ENCODE assay signal across 11 cellular contexts in the genomic region with DNA sequence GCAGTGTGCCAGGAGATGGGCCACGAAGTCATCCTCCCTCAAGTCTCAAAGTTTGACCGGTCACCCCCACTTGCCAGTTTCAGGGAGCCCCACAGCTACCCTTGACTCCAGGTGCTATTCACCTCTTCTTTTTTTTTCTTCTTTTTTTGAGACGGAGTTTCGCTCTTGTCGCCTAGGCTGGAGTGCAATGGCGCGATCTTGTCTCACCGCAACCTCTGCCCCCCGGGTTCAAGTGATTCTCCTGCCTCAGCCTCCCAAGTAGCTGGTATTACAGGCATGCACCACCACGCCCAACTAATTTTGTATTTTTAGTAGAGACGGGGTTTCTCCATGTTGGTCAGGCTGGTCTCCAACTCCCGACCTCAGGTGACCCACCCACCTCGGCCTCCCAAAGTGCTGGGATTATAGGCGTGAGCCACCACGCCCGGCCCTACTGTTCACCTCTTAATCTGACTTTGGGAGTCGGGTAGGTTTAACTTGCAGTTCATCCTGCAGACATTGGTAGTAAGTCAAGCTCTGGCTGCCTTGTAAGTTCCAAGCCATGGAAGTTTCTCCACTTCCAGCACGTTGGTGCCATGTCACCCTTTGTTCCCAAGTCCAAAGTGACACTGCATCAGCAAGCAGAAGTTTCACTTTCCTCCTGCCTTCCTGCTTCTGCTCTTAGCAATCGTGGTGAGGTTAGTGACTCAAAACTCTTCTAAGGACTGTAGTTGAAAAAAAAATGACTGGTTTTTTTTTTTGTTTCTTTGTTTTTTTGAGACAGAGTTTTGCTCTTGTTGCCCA. TPM values are rescaled to one million over a fixed set of nuclear protein-coding genes. Genes with fewer than 3 reads are reported as not detected.
A peak's percentile ranks its signal among the peaks of the same experiment; 100 is the strongest.
DNase-seq lines count a peak whose midpoint lies in the region; ATAC-seq and TF ChIP-seq lines count a peak whose summit lies in the region.
"Not testable (repeated sequence)": the region's sequence is repeated elsewhere in the genome, so short reads cannot be mapped to it uniquely, and the experiment has no call there.
"Had no signal": no experiment of that assay in that cellular context is flagged by ENCODE, and none has a peak within 500 bp of the region (broad histone marks: within the 10 kb centered on the region; RNA-seq: fewer than 3 reads in every experiment).

No MANE protein-coding gene starts in this region.

- H3K27ac Mint-ChIP-seq in activated CD4-positive, alpha-beta T cell treated with anti-CD3 and anti-CD28 coated beads for 36 hours: peak overlapping the region; percentile 89
- H3K27ac Mint-ChIP-seq in activated naive CD4-positive, alpha-beta T cell treated with anti-CD3 and anti-CD28 coated beads, Interleukin-2, amount 50 U/mL, for 24 hours: peak overlapping the region; percentile 68

- TF ChIP-seq CTCF in GM13976 (IDR thresholded peaks at IDR 0.05; ENCODE audit: borderline replicate concordance, control extremely low read depth, extremely low read depth, insufficient read depth, missing control alignments); left lung (IDR thresholded peaks at IDR 0.05); spleen (IDR thresholded peaks at IDR 0.05 in 8 of 11, conservative IDR thresholded peaks at IDR 0.05 in 3 of 11): not testable (repeated sequence)

- H3K36me3 Mint-ChIP-seq in activated CD4-positive, alpha-beta T cell treated with anti-CD3 and anti-CD28 coated beads for 36 hours (ENCODE audit: low read depth): peaks cover 66% of the 10 kb centered on the region
- not testable (repeated sequence) for H3K36me3 Mint-ChIP-seq in activated naive CD4-positive, alpha-beta T cell treated with anti-CD3 and anti-CD28 coated beads, Interleukin-2, amount 50 U/mL, for 24 hours

- intact Hi-C loops in activated CD4-positive, alpha-beta T cell treated with anti-CD3 and anti-CD28 coated beads for 36 hours (cut with DNase I, micrococcal nuclease): loop anchor here (1.0 to 2.0 kb wide), 6 partner anchors 8 to 282 kb away; a partner anchor contains a TSS
- intact Hi-C loops in left lung (cut with DNase I): not testable (repeated sequence)
- intact Hi-C loops in spleen (cut with DNase I; ENCODE audit: low total_unique reads): loop anchor here (10.0 kb wide), 1 partner anchor 66 kb away; a partner anchor contains a TSS

- in situ Hi-C loops in GM13976 (cut with MboI; ENCODE audit: low sequenced_read_pairs, unreplicated experiment): not testable (repeated sequence)

- not testable (repeated sequence) for H3K27me3 ChIP-seq in left lung; spleen (replicated peaks in 1 of 7)

- H3K4me1 Mint-ChIP-seq in activated CD4-positive, alpha-beta T cell treated with anti-CD3 and anti-CD28 coated beads for 36 hours: peaks cover 55% of the 10 kb centered on the region
- H3K4me1 Mint-ChIP-seq in activated naive CD4-positive, alpha-beta T cell treated with anti-CD3 and anti-CD28 coated beads, Interleukin-2, amount 50 U/mL, for 24 hours: peaks cover 21% of the 10 kb centered on the region

- TF ChIP-seq POLR2A in spleen (IDR thresholded peaks at IDR 0.05): not testable (repeated sequence)

- not testable (repeated sequence) for H3K9me3 Mint-ChIP-seq in activated CD4-positive, alpha-beta T cell treated with anti-CD3 and anti-CD28 coated beads for 36 hours (ENCODE audit: low read depth); activated naive CD4-positive, alpha-beta T cell treated with anti-CD3 and anti-CD28 coated beads, Interleukin-2, amount 50 U/mL, for 24 hours

- H3K4me3 ChIP-seq in left lung: not testable (repeated sequence)
- peak overlapping the region in 2 of 8 donors; percentile 5 to 51 for H3K4me3 ChIP-seq in spleen

- peak; percentile 2 for ATAC-seq in HG02943 (IDR thresholded peaks at IDR 0.05; ENCODE audit: low read depth, unreplicated experiment)
- ATAC-seq in activated CD4-positive, alpha-beta T cell treated with anti-CD3 and anti-CD28 coated beads for 36 hours: peak; percentile 73
- ATAC-seq in left lung: peak; percentile 59

- H3K9me3 ChIP-seq in left lung, spleen: not testable (repeated sequence)

- peaks cover 0 to 85% of the 10 kb centered on the region in 2 donors for H3K36me3 ChIP-seq in left lung
- H3K36me3 ChIP-seq in spleen: peaks cover 6 to 100% (median 67%) of the 10 kb centered on the region in 6 donors

- POLR2A ChIA-PET in activated CD4-positive, alpha-beta T cell treated with anti-CD3 and anti-CD28 coated beads for 36 hours (lab: Charles Lee): interaction anchor here (0.9 to 2.2 kb wide), 2 partner anchors 9 to 22 kb away, joined by 3 to 6 read pairs; no protein-coding TSS in a partner anchor

- DNase-seq in GM13976 (ENCODE audit: low spot score) (peak; percentile 62), NOMO-1 treated with dmso at 0.1 percent for 144 hours (lab: John Stamatoyannopoulos, UW; ENCODE audit: unreplicated experiment) (peak; percentile 57), left lung (peak in 1 of 2 donors; percentile 25)
- peak; percentile 64 for DNase-seq in activated CD4-positive, alpha-beta T cell treated with anti-CD3 and anti-CD28 coated beads for 36 hours
- DNase-seq in spleen: not testable (repeated sequence)

- peak overlapping the region; percentile 15 for H3K4me3 Mint-ChIP-seq in activated CD4-positive, alpha-beta T cell treated with anti-CD3 and anti-CD28 coated beads for 36 hours
- H3K4me3 Mint-ChIP-seq in activated naive CD4-positive, alpha-beta T cell treated with anti-CD3 and anti-CD28 coated beads, Interleukin-2, amount 50 U/mL, for 24 hours: not testable (repeated sequence)

- not testable (repeated sequence) for H3K27me3 Mint-ChIP-seq in activated CD4-positive, alpha-beta T cell treated with anti-CD3 and anti-CD28 coated beads for 36 hours; activated naive CD4-positive, alpha-beta T cell treated with anti-CD3 and anti-CD28 coated beads, Interleukin-2, amount 50 U/mL, for 24 hours

- 59 to 72% (median 65%) methylated on average over 19 of the region's 19 CpGs for WGBS in spleen, 5 donors

- H3K4me1 ChIP-seq in left lung: peaks cover 4 to 59% of the 10 kb centered on the region in 2 donors
- H3K4me1 ChIP-seq in spleen: peaks cover 26 to 78% (median 67%) of the 10 kb centered on the region in 6 donors

- H3K27ac ChIP-seq in left lung: peak overlapping the region; percentile 13 to 70
- H3K27ac ChIP-seq in spleen: peak overlapping the region; percentile 53 to 94 (median 83)

- CTCF ChIA-PET in activated CD4-positive, alpha-beta T cell treated with anti-CD3 and anti-CD28 coated beads for 36 hours (lab: Charles Lee): interaction anchor here (0.7 to 2.1 kb wide), 3 partner anchors 33 to 1285 kb away, joined by 3 to 4 read pairs (median 3); no protein-coding TSS in a partner anchor

RNA-seq across cellular contexts. Expression of a gene that starts 7.6 kb away (rescaled TPM):
- total RNA-seq in activated CD4-positive, alpha-beta T cell treated with anti-CD3 and anti-CD28 coated beads for 36 hours: 100 to 1,000 TPM; 165 to 218 TPM
- 10 to 100 TPM; 70.7 to 88.8 TPM for total RNA-seq in left lung
- total RNA-seq in spleen: 100 to 1,000 TPM in 2 of 7 donors, 10 to 100 TPM in 5; 71.9 to 104 (median 89.8) TPM
- 10 to 100 TPM; 31.5 to 45.5 (median 34.0) TPM for polyA plus RNA-seq in spleen

RNA-seq across cellular contexts. Expression of a gene that starts 24.2 kb away (rescaled TPM):
- 10 to 100 TPM; 31.2 to 38.2 TPM for total RNA-seq in activated CD4-positive, alpha-beta T cell treated with anti-CD3 and anti-CD28 coated beads for 36 hours
- total RNA-seq in left lung (1 to 10 TPM; 7.1 to 8.5 TPM), spleen (10 to 100 TPM; 39.6 to 89.2 (median 51.4) TPM)
- 100 to 1,000 TPM in 1 of 3 donors, 10 to 100 TPM in 2; 66.1 to 119 (median 75.2) TPM for polyA plus RNA-seq in spleen
- total RNA-seq: glomerular endothelial cell, SJSA1 had no signal

RNA-seq across cellular contexts. Expression of a gene that starts 43.0 kb away (rescaled TPM):
- total RNA-seq in activated CD4-positive, alpha-beta T cell treated with anti-CD3 and anti-CD28 coated beads for 36 hours: 100 to 1,000 TPM; 362 to 416 TPM
- total RNA-seq in left lung (100 to 1,000 TPM; 437 to 536 TPM), spleen (100 to 1,000 TPM; 352 to 760 (median 443) TPM)
- polyA plus RNA-seq in spleen: 100 to 1,000 TPM; 181 to 403 (median 238) TPM

RNA-seq across cellular contexts. Expression of a gene that starts 54.1 kb away (rescaled TPM):
- not detected for total RNA-seq in activated CD4-positive, alpha-beta T cell treated with anti-CD3 and anti-CD28 coated beads for 36 hours
- total RNA-seq in left lung: not detected
- total RNA-seq in spleen: not detected
- polyA plus RNA-seq in spleen: under 1 TPM in 1 of 3 donors, not detected in 2; 0.49 TPM
- total RNA-seq: glomerular endothelial cell, mononuclear cell, SJSA1, tibial nerve had no signal

Comparison
In these comparisons a context has a peak if more than half of its experiments do, and no peak if none do; other contexts are left out.
1. ATAC-seq: peak in every context shown above with its lines; median percentile 73 in activated CD4-positive, alpha-beta T cell treated with anti-CD3 and anti-CD28 coated beads for 36 hours; 59 in left lung; 2 in HG02943.